ENCODE assay signal across 8 cellular contexts in the genomic region with DNA sequence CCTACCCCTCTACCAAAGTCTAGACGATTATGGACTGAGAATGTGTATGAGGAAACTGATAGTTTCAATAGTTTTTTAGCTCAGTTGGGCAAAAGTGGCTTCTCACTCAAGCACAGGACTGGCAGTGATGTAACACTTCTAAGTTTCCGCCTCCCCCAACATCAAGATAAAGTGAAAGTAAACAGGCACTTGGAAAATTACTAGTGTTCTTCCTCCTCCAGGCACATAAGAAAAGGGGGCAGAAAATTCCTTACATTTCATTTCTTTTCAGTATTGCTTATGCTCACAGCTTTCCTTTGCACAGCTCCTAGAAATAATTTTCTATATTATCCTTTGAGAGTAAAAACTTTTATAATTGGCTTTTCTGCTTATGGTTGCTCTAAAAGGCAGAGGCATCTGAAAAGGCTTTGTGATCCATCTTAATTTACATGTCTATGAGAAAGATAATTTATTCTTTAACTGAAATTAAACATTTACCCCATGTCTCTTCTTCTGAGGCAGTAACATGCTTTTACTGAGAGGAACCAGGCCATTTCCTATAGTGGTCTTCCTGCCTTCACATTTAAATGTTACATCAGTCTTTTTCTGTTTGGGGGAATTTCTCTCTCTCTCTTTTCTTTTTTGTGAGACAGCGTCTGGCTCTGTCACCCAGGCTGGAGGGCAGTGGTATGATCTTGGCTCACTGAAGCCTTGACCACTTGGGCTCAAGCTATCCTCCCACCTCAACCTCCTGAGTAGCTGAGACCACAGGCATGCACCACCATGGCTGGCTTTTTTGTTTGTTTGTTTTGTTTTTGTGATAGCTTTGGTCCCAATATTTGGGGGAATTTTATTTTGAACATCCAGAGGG.
DNase-seq lines count a peak whose midpoint lies in the region; ATAC-seq, FAIRE-seq and TF ChIP-seq lines count a peak whose summit lies in the region.

No MANE protein-coding gene starts in this region.

- POLR2A ChIA-PET in Panc1 (lab: Charles Lee), result interaction anchor here (0.7 to 3.2 kb wide), 5 partner anchors 19 to 72 kb away, joined by 3 to 31 read pairs (median 10); partner anchors contain the start of gene EEF1A1

- CTCF ChIA-PET in Panc1 (lab: Charles Lee), result interaction anchor here (0.5 kb wide), 1 partner anchor 71 kb away, joined by 7 read pairs; no protein-coding TSS in a partner anchor

- TF ChIP-seq EP300 in sigmoid colon (IDR thresholded peaks at IDR 0.05), result peak in 1 of 4 donors; percentile 88

- ATAC-seq in HG03342 (IDR thresholded peaks at IDR 0.05; ENCODE audit: unreplicated experiment) (peak; percentile 80), Panc1 (peak; percentile 88)

- peaks cover 36% of the 10 kb centered on the region for H3K4me1 ChIP-seq in Panc1 (ENCODE audit: control insufficient read depth, insufficient read depth, low read length)
- H3K4me1 ChIP-seq in right atrium auricular region, result peaks cover 0 to 22% of the 10 kb centered on the region in 2 donors
- H3K4me1 ChIP-seq in sigmoid colon, result peaks cover 0 to 36% (median 23%) of the 10 kb centered on the region in 4 donors

- TF ChIP-seq CTCF in Panc1 (IDR thresholded peaks at IDR 0.05), result no peak
- no peak for TF ChIP-seq CTCF in right atrium auricular region (IDR thresholded peaks at IDR 0.05)
- no peak for TF ChIP-seq CTCF in sigmoid colon (IDR thresholded peaks at IDR 0.05)

- in situ Hi-C loops in Panc1 (cut with HindIII; ENCODE audit: low pct_unique_long_range_greater_than_20kb, low sequenced_read_pairs), result no loop called here

- intact Hi-C loops in Panc1 (cut with micrococcal nuclease; ENCODE audit: unreplicated experiment) (no loop called here), sigmoid colon (cut with DNase I) (loop anchor here (1.0 kb wide), 1 partner anchor 64 kb away; the partner anchor contains the start of gene EEF1A1)

- DNase-seq in COLO829 (ENCODE audit: low spot score) (peak; percentile 63), GM19239 (ENCODE audit: insufficient read length, low spot score) (no peak), Panc1 (ENCODE audit: low read depth, low spot score) (peak; percentile 68), amniotic epithelial cell (ENCODE audit: low read depth) (peak; percentile 90), right atrium auricular region (ENCODE audit: low spot score) (no peak), sigmoid colon (no peak), HTR-8/SVneo (ENCODE audit: insufficient read length, low spot score) (no peak)

- H3K9me3 ChIP-seq in Panc1 (ENCODE audit: control insufficient read depth, insufficient read depth, low read depth, low read length), result peaks cover 4% of the 10 kb centered on the region; the same call in 1 of the 2 replicates
- no peaks in the 10 kb centered on the region for H3K9me3 ChIP-seq in right atrium auricular region
- H3K9me3 ChIP-seq in sigmoid colon, result no peaks in the 10 kb centered on the region

- FAIRE-seq in GM19239 (lab: Jason Lieb, UNC), result peak; percentile 90
- no peak for FAIRE-seq in HTR-8/SVneo (lab: Jason Lieb, UNC)

- 0 to 4% methylated on average over 3 of the region's 3 CpGs for WGBS in sigmoid colon, 2 donors

- no peak for TF ChIP-seq POLR2A in sigmoid colon (IDR thresholded peaks at IDR 0.05)

- H3K27ac ChIP-seq in Panc1 (ENCODE audit: low read length) (peak overlapping the region; percentile 100), right atrium auricular region (peak overlapping the region; percentile 89 to 90), sigmoid colon (peak overlapping the region; percentile 87 to 98 (median 92))

- BruUV-seq in Panc1 (replicated peaks; lab: Mats Ljungman, UMichigan), result no TSS peak

- peak overlapping the region; percentile 18 to 19 for H3K4me3 ChIP-seq in Panc1 (ENCODE audit: low read depth in 2 of 2, low read length in 2 of 2)
- peak overlapping the region; percentile 2 to 7 for H3K4me3 ChIP-seq in right atrium auricular region
- H3K4me3 ChIP-seq in sigmoid colon, result peak overlapping the region; percentile 4 to 33 (median 16)

- H3K36me3 ChIP-seq in Panc1 (ENCODE audit: control insufficient read depth, insufficient read depth, low read length) (no peaks in the 10 kb centered on the region), right atrium auricular region (no peaks in the 10 kb centered on the region), sigmoid colon (no peaks in the 10 kb centered on the region)

- no peaks in the 10 kb centered on the region for H3K27me3 ChIP-seq in Panc1 (ENCODE audit: control insufficient read depth, insufficient read depth, low read length)
- no peaks in the 10 kb centered on the region for H3K27me3 ChIP-seq in right atrium auricular region
- H3K27me3 ChIP-seq in sigmoid colon, result no peaks in the 10 kb centered on the region

Comparison
In these comparisons a context has a peak if more than half of its experiments do, and no peak if none do; other contexts are left out.
1. DNase-seq: peak in COLO829 (single experiment), Panc1 (single experiment) and amniotic epithelial cell (single experiment); none in GM19239 (single experiment), right atrium auricular region (single experiment), sigmoid colon (single experiment) and HTR-8/SVneo (single experiment).
2. Peak in every context shown above with its lines, with median percentiles within 50 percentile points of each other: H3K27ac ChIP-seq and H3K4me3 ChIP-seq.